Comparison of ENCODE assay signal across 8 cellular contexts in genomic region chr2:231514225-231514950, GRCh38. TPM values are rescaled to one million over a fixed set of nuclear protein-coding genes. Genes with fewer than 3 reads are reported as not detected.
DNase-seq lines count a peak whose midpoint lies in the region; ATAC-seq and TF ChIP-seq lines count a peak whose summit lies in the region.

No MANE protein-coding gene starts in this region.

- H3K4me1 ChIP-seq in ovary (ENCODE audit: insufficient read depth) (peaks cover 2% of the 10 kb centered on the region), thyroid gland (peaks cover 4 to 9% of the 10 kb centered on the region in 2 donors)

- H3K4me3 Mint-ChIP-seq in activated naive CD8-positive, alpha-beta T cell treated with anti-CD3 and anti-CD28 coated beads, Interleukin-2, amount 10 ng/mL, durations not matched to agents 7 days and 5 days = peak overlapping the region; percentile 89

- H3K36me3 ChIP-seq in ovary = no peaks in the 10 kb centered on the region
- no peaks in the 10 kb centered on the region for H3K36me3 ChIP-seq in thyroid gland

- TF ChIP-seq POLR2A in GM10847 (IDR thresholded peaks at IDR 0.05; ENCODE audit: extremely low read depth, insufficient read length) (peak; percentile 68), ovary (IDR thresholded peaks at IDR 0.05) (peak; percentile 91), thyroid gland (IDR thresholded peaks at IDR 0.05) (peak; percentile 66 to 91)

- DNase-seq in NCI-H1105 (lab: John Stamatoyannopoulos, UW) (peak; percentile 95), SKM-1 (lab: John Stamatoyannopoulos, UW; ENCODE audit: unreplicated experiment) (peak; percentile 86), Right ventricle myocardium inferior (ENCODE audit: missing footprints) (peak; percentile 99), ovary (peak; percentile 97 to 99 (median 98)), thyroid gland (peak; percentile 99)
- peak; percentile 97 for DNase-seq in activated naive CD8-positive, alpha-beta T cell treated with anti-CD3 and anti-CD28 coated beads, Interleukin-2, amount 10 ng/mL, durations not matched to agents 7 days and 5 days

- no peaks in the 10 kb centered on the region for H3K27me3 ChIP-seq in ovary
- no peaks in the 10 kb centered on the region for H3K27me3 ChIP-seq in thyroid gland

- TF ChIP-seq EP300 in ovary (IDR thresholded peaks at IDR 0.05) = no peak

- H3K9me3 Mint-ChIP-seq in activated naive CD8-positive, alpha-beta T cell treated with anti-CD3 and anti-CD28 coated beads, Interleukin-2, amount 10 ng/mL, durations not matched to agents 7 days and 5 days = no peaks in the 10 kb centered on the region

- intact Hi-C loops in Right ventricle myocardium inferior (cut with DNase I) = loop anchor here (5.0 kb wide), 1 partner anchor 47 kb away; no protein-coding TSS in a partner anchor
- intact Hi-C loops in ovary (cut with DNase I) = loop anchor here in 1 of 4 donors (10.0 kb wide), 1 partner anchor 90 kb away; no protein-coding TSS in a partner anchor
- intact Hi-C loops in thyroid gland (cut with DNase I) = no loop called here

- TF ChIP-seq CTCF in ovary (IDR thresholded peaks at IDR 0.05) (peak in 1 of 3 donors; percentile 18), thyroid gland (IDR thresholded peaks at IDR 0.05) (no peak)

- H3K27ac ChIP-seq in ovary (peak overlapping the region; percentile 79 to 80), thyroid gland (peak overlapping the region; percentile 60 to 84 (median 80))

- peak; percentile 99 for ATAC-seq in HG02642 (IDR thresholded peaks at IDR 0.05; ENCODE audit: poor library complexity, unreplicated experiment)
- peak; percentile 100 for ATAC-seq in activated naive CD8-positive, alpha-beta T cell treated with anti-CD3 and anti-CD28 coated beads, Interleukin-2, amount 10 ng/mL, durations not matched to agents 7 days and 5 days (ENCODE audit: low read depth)
- peak; percentile 100 for ATAC-seq in Right ventricle myocardium inferior

- H3K4me1 Mint-ChIP-seq in activated naive CD8-positive, alpha-beta T cell treated with anti-CD3 and anti-CD28 coated beads, Interleukin-2, amount 10 ng/mL, durations not matched to agents 7 days and 5 days = peaks cover 19% of the 10 kb centered on the region

- H3K9me3 ChIP-seq in ovary = no peaks in the 10 kb centered on the region
- no peaks in the 10 kb centered on the region for H3K9me3 ChIP-seq in thyroid gland

- peak overlapping the region; percentile 92 for H3K27ac Mint-ChIP-seq in activated naive CD8-positive, alpha-beta T cell treated with anti-CD3 and anti-CD28 coated beads, Interleukin-2, amount 10 ng/mL, durations not matched to agents 7 days and 5 days

- POLR2A ChIA-PET in activated naive CD8-positive, alpha-beta T cell treated with anti-CD3 and anti-CD28 coated beads, Interleukin-2, amount 10 ng/mL, durations not matched to agents 7 days and 5 days (lab: Charles Lee) = interaction anchor here (0.6 to 2.2 kb wide), 8 partner anchors 10 to 194 kb away, joined by 3 to 24 read pairs (median 4); partner anchors contain the start of genes NCL and PTMA

- no peaks in the 10 kb centered on the region for H3K36me3 Mint-ChIP-seq in activated naive CD8-positive, alpha-beta T cell treated with anti-CD3 and anti-CD28 coated beads, Interleukin-2, amount 10 ng/mL, durations not matched to agents 7 days and 5 days

- H3K27me3 Mint-ChIP-seq in activated naive CD8-positive, alpha-beta T cell treated with anti-CD3 and anti-CD28 coated beads, Interleukin-2, amount 10 ng/mL, durations not matched to agents 7 days and 5 days = peaks cover 16% of the 10 kb centered on the region

- H3K4me3 ChIP-seq in ovary (peak overlapping the region; percentile 73), thyroid gland (replicated peaks in 1 of 3) (peak overlapping the region in 2 of 3 donors; percentile 29 to 65)

- WGBS in ovary, 3 donors = 1 to 3% (median 1%) methylated on average over 27 to 87 of the region's 87 CpGs
- 2 to 8% methylated on average over 22 to 53 of the region's 87 CpGs for WGBS in thyroid gland, 2 donors

RNA-seq across cellular contexts. Expression of gene NMUR1, which starts 15.9 kb away (rescaled TPM):
- under 1 TPM; 0.89 to 0.94 TPM for total RNA-seq in activated naive CD8-positive, alpha-beta T cell treated with anti-CD3 and anti-CD28 coated beads, Interleukin-2, amount 10 ng/mL, durations not matched to agents 7 days and 5 days
- 0.38 TPM for total RNA-seq in Right ventricle myocardium inferior
- under 1 TPM in 3 of 7 donors, not detected in 4; 0.10 to 0.56 (median 0.17) TPM for total RNA-seq in ovary
- polyA plus RNA-seq in ovary = under 1 TPM; 0.31 to 0.40 TPM
- total RNA-seq in thyroid gland = under 1 TPM in 3 of 4 donors, not detected in 1; 0.11 to 0.73 (median 0.67) TPM

RNA-seq across cellular contexts. Expression of gene NCL, which starts 50.1 kb away (rescaled TPM):
- 100 to 1,000 TPM; 461 to 462 TPM for total RNA-seq in activated naive CD8-positive, alpha-beta T cell treated with anti-CD3 and anti-CD28 coated beads, Interleukin-2, amount 10 ng/mL, durations not matched to agents 7 days and 5 days
- total RNA-seq in Right ventricle myocardium inferior = 218 TPM
- total RNA-seq in ovary = 100 to 1,000 TPM; 111 to 565 (median 509) TPM
- polyA plus RNA-seq in ovary = 100 to 1,000 TPM; 266 to 724 TPM
- 100 to 1,000 TPM in 2 of 4 donors, 10 to 100 TPM in 2; 83.9 to 126 (median 97.0) TPM for total RNA-seq in thyroid gland

Comparison
In these comparisons a context has a peak if more than half of its experiments do, and no peak if none do; other contexts are left out.
1. Peak in every context shown above with its lines: DNase-seq, ATAC-seq, H3K4me3 ChIP-seq and H3K27ac ChIP-seq.